9 cellular contexts compared by ENCODE assay signal in genomic region chr11:114160884-114161283, GRCh38.
DNase-seq lines count a peak whose midpoint lies in the region; TF ChIP-seq lines count a peak whose summit lies in the region.
"Had no signal": no experiment of that assay in that cellular context is flagged by ENCODE, and none has a peak within 500 bp of the region (broad histone marks: within the 10 kb centered on the region; RNA-seq: fewer than 3 reads in every experiment).

No MANE protein-coding gene starts in this region.

- POLR2A ChIA-PET in MCF 10A (lab: Yijun Ruan, JAX) = interaction anchor here (0.6 to 19.5 kb wide), 14 partner anchors 14 to 254 kb away, joined by 3 to 1399 read pairs (median 10); partner anchors contain the start of genes NNMT, RBM7 and ZBTB16

- H3K4me3 ChIP-seq in muscle layer of colon (ENCODE audit: low read depth in 1 of 2, low read length in 2 of 2) = peak overlapping the region in 1 of 2 donors; percentile 17

- DNase-seq in T-helper 1 cell (no peak), MCF 10A (ENCODE audit: unreplicated experiment) (peak; percentile 80), NOMO-1 treated with DMSO at 0.1 percent for 48 hours (lab: John Stamatoyannopoulos, UW; ENCODE audit: unreplicated experiment) (no peak), inferior parietal cortex (ENCODE audit: extremely low spot score) (no peak), kidney tubule cell (ENCODE audit: low spot score) (no peak)
- DNase-seq: central memory CD4-positive, alpha-beta T cell had no signal

- H3K36me3 ChIP-seq in muscle layer of colon (ENCODE audit: insufficient read depth, low read length) = peaks cover 27% of the 10 kb centered on the region

- no peaks in the 10 kb centered on the region for H3K9me3 Mint-ChIP-seq in T-helper 1 cell treated with Interleukin-12 subunit alpha and Interleukin-12 subunit beta and Interleukin-4 antibody, amounts not matched to agents 30 μg/mL and 1 μg/mL, for 36 hours
- H3K9me3 Mint-ChIP-seq in MCF 10A (ENCODE audit: unreplicated experiment) = no peaks in the 10 kb centered on the region

- H3K4me1 Mint-ChIP-seq in T-helper 1 cell treated with Interleukin-12 subunit alpha and Interleukin-12 subunit beta and Interleukin-4 antibody, amounts not matched to agents 30 μg/mL and 1 μg/mL, for 36 hours (ENCODE audit: low read depth) = peaks cover 35% of the 10 kb centered on the region
- H3K4me1 Mint-ChIP-seq in MCF 10A (ENCODE audit: insufficient read depth, unreplicated experiment) = peaks cover 87% of the 10 kb centered on the region

- H3K27me3 ChIP-seq in muscle layer of colon (ENCODE audit: control insufficient read depth in 1 of 2, insufficient read depth in 2 of 2, low read length in 2 of 2) = no peaks in the 10 kb centered on the region

- BruUV-seq in MCF 10A (replicated peaks; lab: Mats Ljungman, UMichigan) = no TSS peak

- CTCF ChIA-PET in MCF 10A (lab: Yijun Ruan, JAX) = interaction anchor here (1.0 to 1.3 kb wide), 3 partner anchors 8 to 36 kb away, joined by 3 read pairs; no protein-coding TSS in a partner anchor

- H3K27ac Mint-ChIP-seq in T-helper 1 cell treated with Interleukin-12 subunit alpha and Interleukin-12 subunit beta and Interleukin-4 antibody, amounts not matched to agents 30 μg/mL and 1 μg/mL, for 36 hours = peak overlapping the region; percentile 85
- H3K27ac Mint-ChIP-seq in MCF 10A (ENCODE audit: low read depth, unreplicated experiment) = peak overlapping the region; percentile 99

- intact Hi-C loops in MCF 10A (cut with micrococcal nuclease) = loop anchor here (1.0 to 5.0 kb wide), 3 partner anchors 18 to 102 kb away; partner anchors contain the start of gene ZBTB16

- no peaks in the 10 kb centered on the region for H3K27me3 Mint-ChIP-seq in T-helper 1 cell treated with Interleukin-12 subunit alpha and Interleukin-12 subunit beta and Interleukin-4 antibody, amounts not matched to agents 30 μg/mL and 1 μg/mL, for 36 hours (ENCODE audit: low read depth)
- H3K27me3 Mint-ChIP-seq in MCF 10A (ENCODE audit: insufficient read depth, unreplicated experiment) = no peaks in the 10 kb centered on the region

- peak overlapping the region; percentile 64 for H3K4me3 Mint-ChIP-seq in T-helper 1 cell treated with Interleukin-12 subunit alpha and Interleukin-12 subunit beta and Interleukin-4 antibody, amounts not matched to agents 30 μg/mL and 1 μg/mL, for 36 hours
- peak overlapping the region; percentile 65 for H3K4me3 Mint-ChIP-seq in MCF 10A (ENCODE audit: unreplicated experiment)

- H3K9me3 ChIP-seq in muscle layer of colon (ENCODE audit: low read length) = no peaks in the 10 kb centered on the region

- peaks cover 93% of the 10 kb centered on the region for H3K4me1 ChIP-seq in muscle layer of colon (ENCODE audit: insufficient read depth, low read length)

- H3K27ac ChIP-seq in muscle layer of colon (ENCODE audit: low read depth, low read length) = peak overlapping the region; percentile 98
- peak overlapping the region; percentile 100 for H3K27ac ChIP-seq in temporal lobe (ENCODE audit: low read depth, low read length)

- peak overlapping the region; percentile 83 for H3K9ac ChIP-seq in muscle layer of colon (ENCODE audit: low read length)

- peaks cover 2% of the 10 kb centered on the region for H3K36me3 Mint-ChIP-seq in T-helper 1 cell treated with Interleukin-12 subunit alpha and Interleukin-12 subunit beta and Interleukin-4 antibody, amounts not matched to agents 30 μg/mL and 1 μg/mL, for 36 hours (ENCODE audit: low read depth)
- peaks cover 100% of the 10 kb centered on the region for H3K36me3 Mint-ChIP-seq in MCF 10A (ENCODE audit: insufficient read depth, unreplicated experiment)

- TF ChIP-seq CTCF in MCF 10A (IDR thresholded peaks at IDR 0.05; ENCODE audit: unreplicated experiment) = no peak
